ENCODE assay signal across 22 cellular contexts in genomic region chr22:37226514-37226913, GRCh38. TPM values are rescaled to one million over a fixed set of nuclear protein-coding genes. Genes with fewer than 3 reads are reported as not detected.
DNase-seq lines count a peak whose midpoint lies in the region; ATAC-seq and TF ChIP-seq lines count a peak whose summit lies in the region.
"Had no signal": no experiment of that assay in that cellular context is flagged by ENCODE, and none has a peak within 500 bp of the region (broad histone marks: within the 10 kb centered on the region; RNA-seq: fewer than 3 reads in every experiment).

No MANE protein-coding gene starts in this region.

- no peaks in the 10 kb centered on the region for H3K9me3 ChIP-seq in thymus (ENCODE audit: control insufficient read depth)
- H3K9me3 ChIP-seq: thoracic aorta had no signal

- no peak overlapping the region for H3K4me3 ChIP-seq in thymus (ENCODE audit: low read length)
- H3K4me3 ChIP-seq: thoracic aorta had no signal

- no peak for ATAC-seq in activated naive CD8-positive, alpha-beta T cell treated with anti-CD3 and anti-CD28 coated beads, Interleukin-2, amount 50 U/mL, for 24 hours
- ATAC-seq in GM18511 (IDR thresholded peaks at IDR 0.05; ENCODE audit: unreplicated experiment) (no peak), GM19328 (IDR thresholded peaks at IDR 0.05; ENCODE audit: unreplicated experiment) (no peak), HG03571 (IDR thresholded peaks at IDR 0.05; ENCODE audit: unreplicated experiment) (no peak)
- ATAC-seq: left lobe of liver had no signal

- H3K36me3 ChIP-seq in thymus (ENCODE audit: control insufficient read depth, insufficient read depth) = peaks cover 61% of the 10 kb centered on the region
- H3K36me3 ChIP-seq: thoracic aorta had no signal

- H3K27ac ChIP-seq in RWPE1 (peak overlapping the region; percentile 38), thymus (ENCODE audit: low read depth) (peak overlapping the region; percentile 68)
- H3K27ac ChIP-seq: thoracic aorta had no signal

- DNase-seq in activated naive CD4-positive, alpha-beta T cell treated with Interleukin-2 at 50 U/mL for 16 hours = no peak
- no peak for DNase-seq in RWPE1 (ENCODE audit: low spot score)
- DNase-seq in activated naive CD8-positive, alpha-beta T cell treated with anti-CD3 and anti-CD28 coated beads, Interleukin-2, amount 50 U/mL, for 24 hours = no peak
- DNase-seq: activated gamma-delta T cell treated with Interleukin-2 at 50 U/mL for 16 hours; head of caudate nucleus; HFFc6; KBM-7; NCI-H1048; NCI-H2029 treated with DMSO at 0.1 percent for 48 hours; NCI-H446; NK-92 treated with Interleukin-12 subunit alpha and Interleukin-12 subunit beta, amount 100 ng/mL, for 24 hours; nucleus accumbens; retina; RPMI8226 had no signal

- WGBS in thymus = 92% methylated on average over 14 of the region's 14 CpGs

- no peaks in the 10 kb centered on the region for H3K27me3 Mint-ChIP-seq in activated naive CD4-positive, alpha-beta T cell treated with anti-CD3 and anti-CD28 coated beads, Interleukin-2, amount 50 U/mL, for 24 hours
- H3K27me3 Mint-ChIP-seq in activated naive CD8-positive, alpha-beta T cell treated with anti-CD3 and anti-CD28 coated beads, Interleukin-2, amount 50 U/mL, for 24 hours = no peaks in the 10 kb centered on the region

- H3K4me3 Mint-ChIP-seq in activated naive CD4-positive, alpha-beta T cell treated with anti-CD3 and anti-CD28 coated beads, Interleukin-2, amount 50 U/mL, for 24 hours = peak overlapping the region; percentile 11
- no peak overlapping the region for H3K4me3 Mint-ChIP-seq in activated naive CD8-positive, alpha-beta T cell treated with anti-CD3 and anti-CD28 coated beads, Interleukin-2, amount 50 U/mL, for 24 hours
- H3K4me3 Mint-ChIP-seq: brain, HFFc6 had no signal

- H3K4me1 ChIP-seq in thymus (ENCODE audit: control insufficient read depth, insufficient read depth, low read length) = peaks cover 64% of the 10 kb centered on the region

- peaks cover 46% of the 10 kb centered on the region for H3K36me3 Mint-ChIP-seq in activated naive CD4-positive, alpha-beta T cell treated with anti-CD3 and anti-CD28 coated beads, Interleukin-2, amount 50 U/mL, for 24 hours
- H3K36me3 Mint-ChIP-seq in activated naive CD8-positive, alpha-beta T cell treated with anti-CD3 and anti-CD28 coated beads, Interleukin-2, amount 50 U/mL, for 24 hours (ENCODE audit: low read depth) = peaks cover 77% of the 10 kb centered on the region
- H3K36me3 Mint-ChIP-seq: brain had no signal

- POLR2A ChIA-PET in RWPE1 (lab: Yijun Ruan, JAX; ENCODE audit: low non-redundant PET) = no interaction called here

- TF ChIP-seq CTCF in RWPE1 (conservative IDR thresholded peaks at IDR 0.05; ENCODE audit: low read depth) = no peak

- CTCF ChIA-PET in RWPE1 (lab: Yijun Ruan, JAX) = interaction anchor here (1.0 to 1.7 kb wide), 2 partner anchors 33 to 56 kb away, joined by 3 to 4 read pairs; no protein-coding TSS in a partner anchor

- no peaks in the 10 kb centered on the region for H3K27me3 ChIP-seq in thymus (ENCODE audit: control insufficient read depth, insufficient read depth)

- peaks cover 90% of the 10 kb centered on the region for H3K4me1 Mint-ChIP-seq in activated naive CD4-positive, alpha-beta T cell treated with anti-CD3 and anti-CD28 coated beads, Interleukin-2, amount 50 U/mL, for 24 hours
- H3K4me1 Mint-ChIP-seq in activated naive CD8-positive, alpha-beta T cell treated with anti-CD3 and anti-CD28 coated beads, Interleukin-2, amount 50 U/mL, for 24 hours = peaks cover 90% of the 10 kb centered on the region

- H3K27ac Mint-ChIP-seq in activated naive CD4-positive, alpha-beta T cell treated with anti-CD3 and anti-CD28 coated beads, Interleukin-2, amount 50 U/mL, for 24 hours = peak overlapping the region; percentile 83
- peak overlapping the region; percentile 56 for H3K27ac Mint-ChIP-seq in activated naive CD8-positive, alpha-beta T cell treated with anti-CD3 and anti-CD28 coated beads, Interleukin-2, amount 50 U/mL, for 24 hours
- H3K27ac Mint-ChIP-seq: brain, HFFc6 had no signal

- no peaks in the 10 kb centered on the region for H3K9me3 Mint-ChIP-seq in activated naive CD4-positive, alpha-beta T cell treated with anti-CD3 and anti-CD28 coated beads, Interleukin-2, amount 50 U/mL, for 24 hours
- H3K9me3 Mint-ChIP-seq in activated naive CD8-positive, alpha-beta T cell treated with anti-CD3 and anti-CD28 coated beads, Interleukin-2, amount 50 U/mL, for 24 hours = peaks cover 2% of the 10 kb centered on the region
- H3K9me3 Mint-ChIP-seq: HFFc6 had no signal

RNA-seq across cellular contexts. Expression of gene SSTR3, which starts 14.2 kb away (rescaled TPM):
- 3.9 TPM for polyA plus RNA-seq in thymus

RNA-seq across cellular contexts. Expression of gene RAC2, which starts 17.6 kb away (rescaled TPM):
- 206 TPM for polyA plus RNA-seq in thymus

RNA-seq across cellular contexts. Expression of gene C1QTNF6, which starts 38.5 kb away (rescaled TPM):
- 23.2 TPM for polyA plus RNA-seq in thymus

RNA-seq across cellular contexts. Expression of gene CYTH4, which starts 55.8 kb away (rescaled TPM):
- 54.6 TPM for polyA plus RNA-seq in thymus
